In genomic region chr13:40132249-40132648, GRCh38 we compare ENCODE assay signal across 22 cellular contexts.
DNase-seq lines count a peak whose midpoint lies in the region; TF ChIP-seq lines count a peak whose summit lies in the region.
"Had no signal": no experiment of that assay in that cellular context is flagged by ENCODE, and none has a peak within 500 bp of the region (broad histone marks: within the 10 kb centered on the region; RNA-seq: fewer than 3 reads in every experiment).

No MANE protein-coding gene starts in this region.

- no peak overlapping the region for H3K4me3 ChIP-seq in coronary artery
- H3K4me3 ChIP-seq: A549, body of pancreas, prostate gland, SJSA1 had no signal

- H3K36me3 Mint-ChIP-seq in activated T-cell treated with anti-CD3 and anti-CD28 coated beads, Interleukin-2, amount 50 U/mL, for 24 hours (ENCODE audit: low read depth) = peaks cover 10% of the 10 kb centered on the region
- peaks cover 5% of the 10 kb centered on the region for H3K36me3 Mint-ChIP-seq in activated naive CD8-positive, alpha-beta T cell treated with anti-CD3 and anti-CD28 coated beads for 36 hours

- no peak overlapping the region for H3K4me3 Mint-ChIP-seq in activated T-cell treated with anti-CD3 and anti-CD28 coated beads, Interleukin-2, amount 50 U/mL, for 24 hours
- H3K4me3 Mint-ChIP-seq in activated naive CD8-positive, alpha-beta T cell treated with anti-CD3 and anti-CD28 coated beads for 36 hours = no peak overlapping the region

- DNase-seq in activated T-cell treated with anti-CD3 and anti-CD28 coated beads, Interleukin-2, amount 50 U/mL, for 24 hours = no peak
- no peak for DNase-seq in activated T-cell treated with anti-CD3 and anti-CD28 coated beads, Interleukin-2, amount 50 U/mL, for 1 hour
- DNase-seq in activated CD4-positive, alpha-beta T cell treated with anti-CD3 and anti-CD28 coated beads for 48 hours = peak; percentile 56
- peak; percentile 23 for DNase-seq in activated naive CD8-positive, alpha-beta T cell treated with anti-CD3 and anti-CD28 coated beads for 36 hours
- peak; percentile 6 for DNase-seq in stimulated activated CD4-positive, alpha-beta T cell treated with anti-CD3 and anti-CD28 coated beads, Interleukin-2, amount 100 ng/mL, for 4 hours (ENCODE audit: low read depth)
- DNase-seq in LoVo (ENCODE audit: low spot score) (no peak), coronary artery (ENCODE audit: low spot score) (no peak), mesenteric fat pad (ENCODE audit: low spot score) (no peak)
- DNase-seq: activated CD8-positive, alpha-beta memory T cell treated with anti-CD3 and anti-CD28 coated beads, Interleukin-2, amount 50 U/mL, for 4 hours; BE2C; body of pancreas; DMS79 treated with DMSO at 0.1 percent for 48 hours; glutamatergic neuron; KBM-7; mammary epithelial cell; NCI-H146; NCI-H524 had no signal

- no peak for TF ChIP-seq CTCF in coronary artery (IDR thresholded peaks at IDR 0.05)

- peak overlapping the region; percentile 71 for H3K27ac Mint-ChIP-seq in activated T-cell treated with anti-CD3 and anti-CD28 coated beads, Interleukin-2, amount 50 U/mL, for 24 hours
- H3K27ac Mint-ChIP-seq in activated naive CD8-positive, alpha-beta T cell treated with anti-CD3 and anti-CD28 coated beads for 36 hours = no peak overlapping the region

- peaks cover 53% of the 10 kb centered on the region for H3K4me1 Mint-ChIP-seq in activated T-cell treated with anti-CD3 and anti-CD28 coated beads, Interleukin-2, amount 50 U/mL, for 24 hours (ENCODE audit: low read depth)
- H3K4me1 Mint-ChIP-seq in activated naive CD8-positive, alpha-beta T cell treated with anti-CD3 and anti-CD28 coated beads for 36 hours = peaks cover 23% of the 10 kb centered on the region

- H3K27ac ChIP-seq in coronary artery = no peak overlapping the region
- H3K27ac ChIP-seq: A549, body of pancreas, neutrophil, prostate gland, SJSA1, VCaP had no signal

- H3K9me3 Mint-ChIP-seq in activated T-cell treated with anti-CD3 and anti-CD28 coated beads, Interleukin-2, amount 50 U/mL, for 24 hours = peaks cover 20% of the 10 kb centered on the region
- H3K9me3 Mint-ChIP-seq in activated naive CD8-positive, alpha-beta T cell treated with anti-CD3 and anti-CD28 coated beads for 36 hours = peaks cover 6% of the 10 kb centered on the region

- H3K27me3 Mint-ChIP-seq in activated T-cell treated with anti-CD3 and anti-CD28 coated beads, Interleukin-2, amount 50 U/mL, for 24 hours = no peaks in the 10 kb centered on the region
- H3K27me3 Mint-ChIP-seq in activated naive CD8-positive, alpha-beta T cell treated with anti-CD3 and anti-CD28 coated beads for 36 hours = no peaks in the 10 kb centered on the region

Comparison
In these comparisons a context has a peak if more than half of its experiments do, and no peak if none do; other contexts are left out.
1. DNase-seq: peak in activated CD4-positive, alpha-beta T cell treated with anti-CD3 and anti-CD28 coated beads for 48 hours (single experiment), activated naive CD8-positive, alpha-beta T cell treated with anti-CD3 and anti-CD28 coated beads for 36 hours (single experiment) and stimulated activated CD4-positive, alpha-beta T cell treated with anti-CD3 and anti-CD28 coated beads, Interleukin-2, amount 100 ng/mL, for 4 hours (single experiment); none in activated T-cell treated with anti-CD3 and anti-CD28 coated beads, Interleukin-2, amount 50 U/mL, for 24 hours (single experiment), activated T-cell treated with anti-CD3 and anti-CD28 coated beads, Interleukin-2, amount 50 U/mL, for 1 hour (single experiment), LoVo (single experiment), coronary artery (single experiment) and mesenteric fat pad (single experiment).